Comparison of ENCODE assay signal across 21 cellular contexts in the genomic region with DNA sequence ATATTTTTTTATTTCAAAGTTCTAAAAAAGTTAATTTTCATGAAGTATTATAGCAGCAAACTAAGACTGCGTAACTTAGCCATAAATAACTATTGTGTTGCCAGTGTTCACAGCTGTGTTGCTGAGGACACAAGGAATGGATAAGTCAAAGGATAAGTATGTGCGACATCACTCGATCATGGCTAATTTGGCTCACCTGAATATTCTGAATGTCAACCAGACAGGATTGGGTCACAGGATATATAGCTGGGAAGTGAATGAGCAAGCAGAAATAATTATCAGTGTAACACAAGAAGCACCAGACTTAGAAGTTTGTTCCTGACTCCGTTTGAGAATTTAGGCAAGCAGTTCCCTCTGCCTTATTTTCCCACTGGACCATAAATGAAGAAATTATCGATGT. TPM values are rescaled to one million over a fixed set of nuclear protein-coding genes. Genes with fewer than 3 reads are reported as not detected.
"Had no signal": no experiment of that assay in that cellular context is flagged by ENCODE, and none has a peak within 500 bp of the region (broad histone marks: within the 10 kb centered on the region; RNA-seq: fewer than 3 reads in every experiment).

No MANE protein-coding gene starts in this region.

- DNase-seq: activated B cell treated with CpG ODN at 0.5 μM for 24 hours; activated CD4-positive, alpha-beta T cell treated with anti-CD3 and anti-CD28 coated beads, Interleukin-2, amount 10 ng/mL, durations not matched to agents 24 days and 14 days; activated CD8-positive, alpha-beta memory T cell treated with anti-CD3 and anti-CD28 coated beads, Interleukin-2, amount 50 U/mL, for 4 hours; activated CD8-positive, alpha-beta T cell treated with anti-CD3 and anti-CD28 coated beads, Interleukin-2, amount 10 ng/mL, durations not matched to agents 7 days and 5 days; activated gamma-delta T cell; activated T-cell treated with anti-CD3 and anti-CD28 coated beads, Interleukin-2, amount 50 U/mL, for 72 hours; amniotic stem cell; body of pancreas; central memory CD4-positive, alpha-beta T cell; heart right ventricle; left colon; naive thymus-derived CD4-positive, alpha-beta T cell; sigmoid colon had no signal

- H3K4me3 ChIP-seq: body of pancreas, coronary artery, heart right ventricle, lung, sigmoid colon, thoracic aorta had no signal

- H3K27ac ChIP-seq: body of pancreas, coronary artery, heart right ventricle, parathyroid adenoma, sigmoid colon, thoracic aorta had no signal

- H3K9ac ChIP-seq: parathyroid adenoma had no signal

- H3K9me3 ChIP-seq: body of pancreas, heart right ventricle, sigmoid colon, thoracic aorta had no signal

- H3K79me2 ChIP-seq: parathyroid adenoma had no signal

- ATAC-seq: activated CD8-positive, alpha-beta T cell treated with anti-CD3 and anti-CD28 coated beads, Interleukin-2, amount 10 ng/mL, durations not matched to agents 7 days and 5 days; activated T-cell treated with anti-CD3 and anti-CD28 coated beads, Interleukin-2, amount 50 U/mL, for 72 hours; body of pancreas; heart right ventricle; left colon; naive thymus-derived CD4-positive, alpha-beta T cell; stimulated activated effector memory CD8-positive, alpha-beta T cell treated with anti-CD3 and anti-CD28 coated beads, Interleukin-12 subunit alpha, Interleukin-12 subunit beta, amount 100 ng/mL, for 72 hours had no signal

- H3K4me1 ChIP-seq: body of pancreas, heart right ventricle, parathyroid adenoma had no signal

- FAIRE-seq: frontal cortex, urothelium cell line had no signal

- H3K36me3 ChIP-seq: heart right ventricle, sigmoid colon, thoracic aorta had no signal

- H2AFZ ChIP-seq: parathyroid adenoma had no signal

- H3K27me3 ChIP-seq: body of pancreas, sigmoid colon had no signal

RNA-seq across cellular contexts. Expression of gene FGF5, which starts 35.3 kb away (rescaled TPM):
- total RNA-seq: activated B cell treated with CpG ODN at 0.5 μM for 24 hours; activated CD4-positive, alpha-beta T cell treated with anti-CD3 and anti-CD28 coated beads, Interleukin-2, amount 10 ng/mL, durations not matched to agents 24 days and 14 days; activated CD8-positive, alpha-beta T cell treated with anti-CD3 and anti-CD28 coated beads, Interleukin-2, amount 10 ng/mL, durations not matched to agents 7 days and 5 days; activated T-cell treated with anti-CD3 and anti-CD28 coated beads, Interleukin-2, amount 50 U/mL, for 72 hours; body of pancreas; T-helper 2 cell treated with Interferon-gamma antibody and Interleukin-4, amounts not matched to agents 100 ng/mL and 5 ng/mL, for 36 hours; thoracic aorta had no signal
- polyA plus RNA-seq: lung; naive thymus-derived CD4-positive, alpha-beta T cell had no signal
